ENCODE assay signal across 26 cellular contexts in genomic region chr11:100383357-100383865, GRCh38.
"Had no signal": no experiment of that assay in that cellular context is flagged by ENCODE, and none has a peak within 500 bp of the region (broad histone marks: within the 10 kb centered on the region; RNA-seq: fewer than 3 reads in every experiment).

No MANE protein-coding gene starts in this region.

- DNase-seq: activated B cell treated with CpG ODN at 0.5 μM for 24 hours; activated CD4-positive, alpha-beta T cell treated with anti-CD3 and anti-CD28 coated beads for 1 hour; activated CD4-positive, alpha-beta T cell treated with anti-CD3 and anti-CD28 coated beads, Interleukin-2, amount 10 ng/mL, durations not matched to agents 24 days and 14 days; activated CD4-positive, alpha-beta T cell treated with anti-CD3 and anti-CD28 coated beads, Interleukin-2, amount 50 U/mL, for 48 hours; activated effector memory CD4-positive, alpha-beta T cell treated with anti-CD3 and anti-CD28 coated beads, Interleukin-2, amount 50 U/mL, for 16 hours; activated naive CD4-positive, alpha-beta T cell treated with Interleukin-2 at 50 U/mL for 16 hours; activated naive CD8-positive, alpha-beta T cell treated with anti-CD3 and anti-CD28 coated beads, Interleukin-2, amount 50 U/mL, for 24 hours; activated T-cell treated with anti-CD3 and anti-CD28 coated beads, Interleukin-2, amount 50 U/mL, for 4 hours; amniotic stem cell; Karpas-422; NCI-H146; NCI-H187 treated with DMSO at 0.1 percent for 48 hours; NCI-H2107; NCI-H2171 treated with DMSO at 0.1 percent for 48 hours; NCI-H226; NCI-H526; NCI-H82; OCI-M1; RPMI8226; SJCRH30; T-helper 9 cell had no signal

- H3K4me1 ChIP-seq: ascending aorta, SJCRH30 had no signal

- FAIRE-seq: K562 had no signal

- H3K27ac ChIP-seq: ascending aorta, SJCRH30 had no signal

- H3K36me3 ChIP-seq: ascending aorta, SJCRH30 had no signal

- H3K4me3 ChIP-seq: ascending aorta, K562, SJCRH30 had no signal

- H3K27me3 ChIP-seq: ascending aorta, SJCRH30 had no signal

- H3K9me3 ChIP-seq: ascending aorta, SJCRH30 had no signal

- ATAC-seq: activated naive CD4-positive, alpha-beta T cell treated with anti-CD3 and anti-CD28 coated beads, Interleukin-2, amount 50 U/mL, for 72 hours; activated naive CD8-positive, alpha-beta T cell treated with anti-CD3 and anti-CD28 coated beads, Interleukin-2, amount 50 U/mL, for 24 hours; activated T-cell treated with anti-CD3 and anti-CD28 coated beads, Interleukin-2, amount 50 U/mL, for 4 hours; K562; Panc1; Right ventricle myocardium inferior had no signal
